22 cellular contexts compared by ENCODE assay signal in genomic region chr12:47977046-47977771, GRCh38. TPM values are rescaled to one million over a fixed set of nuclear protein-coding genes. Genes with fewer than 3 reads are reported as not detected.
DNase-seq lines count a peak whose midpoint lies in the region; ATAC-seq and TF ChIP-seq lines count a peak whose summit lies in the region.
"Had no signal": no experiment of that assay in that cellular context is flagged by ENCODE, and none has a peak within 500 bp of the region (broad histone marks: within the 10 kb centered on the region; RNA-seq: fewer than 3 reads in every experiment).

No MANE protein-coding gene starts in this region.

- H3K9me3 Mint-ChIP-seq in stimulated activated naive CD8-positive, alpha-beta T cell treated with anti-CD3 and anti-CD28 coated beads, Interleukin-15, amount 100 ng/mL, for 72 hours = no peaks in the 10 kb centered on the region
- no peaks in the 10 kb centered on the region for H3K9me3 Mint-ChIP-seq in MCF 10A (ENCODE audit: unreplicated experiment)
- H3K9me3 Mint-ChIP-seq: CD4-positive, alpha-beta memory T cell had no signal

- H3K36me3 Mint-ChIP-seq in MCF 10A (ENCODE audit: insufficient read depth, unreplicated experiment) = peaks cover 6% of the 10 kb centered on the region
- H3K36me3 Mint-ChIP-seq: CD4-positive, alpha-beta memory T cell had no signal

- ATAC-seq in stimulated activated naive CD8-positive, alpha-beta T cell treated with anti-CD3 and anti-CD28 coated beads, Interleukin-15, amount 100 ng/mL, for 72 hours = no peak
- no peak for ATAC-seq in stimulated activated naive CD8-positive, alpha-beta T cell treated with anti-CD3 and anti-CD28 coated beads, Interleukin-15, Interleukin-2, amounts not matched to agents 100 U/mL and 50 U/mL, for 24 hours
- ATAC-seq in foreskin keratinocyte (peak; percentile 51), HG03045 (IDR thresholded peaks at IDR 0.05; ENCODE audit: unreplicated experiment) (no peak)

- intact Hi-C loops in MCF 10A (cut with micrococcal nuclease) (no loop called here), spleen (cut with DNase I; ENCODE audit: low total_unique reads) (no loop called here)

- H3K27ac ChIP-seq in foreskin keratinocyte (no peak overlapping the region), spleen (no peak overlapping the region), coronary artery (no peak overlapping the region)

- H3K9me3 ChIP-seq in spleen = no peaks in the 10 kb centered on the region

- H3K27ac Mint-ChIP-seq in stimulated activated naive CD8-positive, alpha-beta T cell treated with anti-CD3 and anti-CD28 coated beads, Interleukin-15, amount 100 ng/mL, for 72 hours = peak overlapping the region; percentile 29 to 72
- peak overlapping the region; percentile 29 for H3K27ac Mint-ChIP-seq in MCF 10A (ENCODE audit: low read depth, unreplicated experiment)
- H3K27ac Mint-ChIP-seq: CD4-positive, alpha-beta memory T cell had no signal

- TF ChIP-seq CTCF in MCF 10A (IDR thresholded peaks at IDR 0.05; ENCODE audit: unreplicated experiment) = no peak
- no peak for TF ChIP-seq CTCF in foreskin keratinocyte (conservative IDR thresholded peaks at IDR 0.05)
- no peak for TF ChIP-seq CTCF in spleen (IDR thresholded peaks at IDR 0.05 in 8 of 11, conservative IDR thresholded peaks at IDR 0.05 in 3 of 11)
- no peak for TF ChIP-seq CTCF in coronary artery (IDR thresholded peaks at IDR 0.05)

- no peak for DNase-seq in stimulated activated naive CD8-positive, alpha-beta T cell treated with anti-CD3 and anti-CD28 coated beads, Interleukin-15, amount 100 ng/mL, for 72 hours
- DNase-seq in stimulated activated naive CD8-positive, alpha-beta T cell treated with anti-CD3 and anti-CD28 coated beads, Interleukin-15, Interleukin-2, amounts not matched to agents 100 U/mL and 50 U/mL, for 24 hours = no peak
- DNase-seq in MCF 10A (ENCODE audit: unreplicated experiment) (peak; percentile 18), foreskin keratinocyte (peak; percentile 14 to 50), spleen (peak; percentile 67), coronary artery (ENCODE audit: low spot score) (no peak), putamen (ENCODE audit: low spot score) (no peak)
- DNase-seq: C1 segment of cervical spinal cord; CD4-positive, alpha-beta memory T cell; COR-L47; HCEC 1CT; Karpas-422; MV-4-11; NCI-H1105 treated with DMSO at 0.1 percent for 48 hours; NCI-H146; NCI-H1930; NCI-H446 treated with DMSO at 0.1 percent for 48 hours; NCI-H526; NCI-H82; RPMI8226; SHP77 treated with DMSO at 0.1 percent for 48 hours had no signal

- peaks cover 8% of the 10 kb centered on the region for H3K27me3 Mint-ChIP-seq in stimulated activated naive CD8-positive, alpha-beta T cell treated with anti-CD3 and anti-CD28 coated beads, Interleukin-15, amount 100 ng/mL, for 72 hours
- H3K27me3 Mint-ChIP-seq in MCF 10A (ENCODE audit: insufficient read depth, unreplicated experiment) = peaks cover 11% of the 10 kb centered on the region
- H3K27me3 Mint-ChIP-seq: CD4-positive, alpha-beta memory T cell had no signal

- H3K4me1 ChIP-seq in foreskin keratinocyte (no peaks in the 10 kb centered on the region), spleen (no peaks in the 10 kb centered on the region)

- no peak for TF ChIP-seq POLR2A in spleen (IDR thresholded peaks at IDR 0.05)

- H3K4me3 ChIP-seq in spleen (no peak overlapping the region), coronary artery (no peak overlapping the region)

- CTCF ChIA-PET in MCF 10A (lab: Yijun Ruan, JAX) = interaction anchor here (0.6 to 3.3 kb wide), 3 partner anchors 14 to 512 kb away, joined by 3 to 18 read pairs (median 4); partner anchors contain the start of gene TMEM106C

- H3K36me3 ChIP-seq in spleen = peaks cover 0 to 4% (median 0%) of the 10 kb centered on the region in 6 donors

- WGBS in spleen, 5 donors = 73 to 89% (median 86%) methylated on average over 12 of the region's 12 CpGs

- POLR2A ChIA-PET in MCF 10A (lab: Yijun Ruan, JAX) = interaction anchor here (0.6 to 1.6 kb wide), 3 partner anchors 14 to 115 kb away, joined by 3 to 4 read pairs (median 4); partner anchors contain the start of gene TMEM106C

- H3K4me1 Mint-ChIP-seq in stimulated activated naive CD8-positive, alpha-beta T cell treated with anti-CD3 and anti-CD28 coated beads, Interleukin-15, amount 100 ng/mL, for 72 hours = no peaks in the 10 kb centered on the region
- H3K4me1 Mint-ChIP-seq in MCF 10A (ENCODE audit: insufficient read depth, unreplicated experiment) = peaks cover 7% of the 10 kb centered on the region
- H3K4me1 Mint-ChIP-seq: CD4-positive, alpha-beta memory T cell had no signal

- no TSS peak for BruUV-seq in MCF 10A (replicated peaks; lab: Mats Ljungman, UMichigan)

- H3K4me3 Mint-ChIP-seq in stimulated activated naive CD8-positive, alpha-beta T cell treated with anti-CD3 and anti-CD28 coated beads, Interleukin-15, amount 100 ng/mL, for 72 hours = no peak overlapping the region
- H3K4me3 Mint-ChIP-seq in MCF 10A (ENCODE audit: unreplicated experiment) = no peak overlapping the region
- H3K4me3 Mint-ChIP-seq: CD4-positive, alpha-beta memory T cell had no signal

- H3K27me3 ChIP-seq in foreskin keratinocyte (peaks cover 27% of the 10 kb centered on the region), spleen (replicated peaks in 1 of 7) (peaks cover 0 to 4% (median 0%) of the 10 kb centered on the region in 7 donors)

RNA-seq across cellular contexts. Expression of gene TMEM106C, which starts 13.8 kb away (rescaled TPM):
- total RNA-seq in MCF 10A (2022) = 39.0 and 50.0 TPM in 2 replicates
- total RNA-seq in foreskin keratinocyte = 141 and 151 TPM in 2 replicates
- 130 and 151 TPM in 2 replicates for polyA plus RNA-seq in foreskin keratinocyte
- 100 to 1,000 TPM in 4 of 7 donors, 10 to 100 TPM in 3; 37.6 to 124 (median 109) TPM for total RNA-seq in spleen
- 10 to 100 TPM; 30.1 to 49.1 (median 40.2) TPM for polyA plus RNA-seq in spleen

RNA-seq across cellular contexts. Expression of gene COL2A1, which starts 27.1 kb away (rescaled TPM):
- total RNA-seq in MCF 10A (2022) (0.12 TPM in 1 of 2 replicates, not detected in the other), foreskin keratinocyte (0.07 and 0.10 TPM in 2 replicates), spleen (under 1 TPM in 3 of 7 donors, not detected in 4; 0.37 to 0.49 (median 0.47) TPM)
- polyA plus RNA-seq in foreskin keratinocyte (0.01 and 0.14 TPM in 2 replicates), spleen (not detected)
- total RNA-seq: CD4-positive, alpha-beta memory T cell had no signal
- polyA plus RNA-seq: CD4-positive, alpha-beta memory T cell had no signal

Comparison
In these comparisons a context has a peak if more than half of its experiments do, and no peak if none do; other contexts are left out.
1. DNase-seq: peak in MCF 10A (single experiment), foreskin keratinocyte (2 of 2) and spleen (single experiment); none in stimulated activated naive CD8-positive, alpha-beta T cell treated with anti-CD3 and anti-CD28 coated beads, Interleukin-15, amount 100 ng/mL, for 72 hours (0 of 2), stimulated activated naive CD8-positive, alpha-beta T cell treated with anti-CD3 and anti-CD28 coated beads, Interleukin-15, Interleukin-2, amounts not matched to agents 100 U/mL and 50 U/mL, for 24 hours (single experiment), coronary artery (single experiment) and putamen (single experiment).